ENCODE assay signal across 1 cellular context in the genomic region with DNA sequence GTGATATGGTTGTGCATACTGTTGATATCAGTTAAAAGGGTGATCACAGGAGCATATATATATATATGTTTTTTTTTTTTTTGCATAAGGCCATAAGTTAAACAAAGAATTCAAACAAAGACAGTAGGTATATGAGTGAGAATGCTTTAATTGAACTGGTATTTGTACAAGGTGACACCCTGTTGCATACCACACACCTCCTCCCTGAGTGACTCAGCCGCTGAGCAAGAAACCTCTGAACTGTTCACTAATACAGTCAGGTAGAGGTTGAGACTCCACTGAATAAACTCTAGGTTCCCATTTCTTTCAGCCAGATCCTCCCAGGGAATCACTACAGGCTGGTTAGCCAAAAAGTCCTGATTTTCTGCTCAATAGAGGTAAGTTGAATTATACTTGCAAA.
TF ChIP-seq lines count a peak whose summit lies in the region.

SCEL (plus strand) TSS at position 259 of the 400 bp plus-strand sequence. CDS start 20,170 bp downstream, outside the sequence.

TF ChIP-seq in HCT116, 20 proteins besides CTCF, POLR2A, EP300 and RAD21:
- no peak for TF ChIP-seq ATF3 (IDR thresholded peaks at IDR 0.05)
- no peak for TF ChIP-seq MAX (IDR thresholded peaks at IDR 0.05)
- 0 out of 2 replicates have a peak, but pooled peaks have one; percentile 25 for TF ChIP-seq EGR1 (IDR thresholded peaks at IDR 0.05; ENCODE audit: low read depth)
- TF ChIP-seq EZH2 (IDR thresholded peaks at IDR 0.05), result no peak
- TF ChIP-seq YY1 (IDR thresholded peaks at IDR 0.05; ENCODE audit: extremely low read depth, insufficient replicate concordance, low read depth, low read length), result no peak
- TF ChIP-seq ZNF274 (IDR thresholded peaks at IDR 0.05; ENCODE audit: low read depth, low read length), result no peak
- no peak for TF ChIP-seq CBX3 (IDR thresholded peaks at IDR 0.05; ENCODE audit: low read depth)
- no peak for TF ChIP-seq SIN3A (IDR thresholded peaks at IDR 0.05; ENCODE audit: low read depth)
- TF ChIP-seq SP1 (IDR thresholded peaks at IDR 0.05; ENCODE audit: low read depth), result no peak
- no peak for TF ChIP-seq CEBPB (IDR thresholded peaks at IDR 0.05; ENCODE audit: low read depth)
- TF ChIP-seq POLR2AphosphoS5 (IDR thresholded peaks at IDR 0.05; ENCODE audit: low read depth, low read length), result no peak
- no peak for TF ChIP-seq TCF7L2 (IDR thresholded peaks at IDR 0.05; ENCODE audit: borderline replicate concordance, extremely low read depth, insufficient read depth, insufficient read length)
- TF ChIP-seq ZFX (IDR thresholded peaks at IDR 0.05), result no peak
- peak; percentile 37; the same call in 1 of the 2 replicates for TF ChIP-seq FOSL1 (IDR thresholded peaks at IDR 0.05; ENCODE audit: low read depth)
